ENCODE assay signal across 11 cellular contexts in the genomic region with DNA sequence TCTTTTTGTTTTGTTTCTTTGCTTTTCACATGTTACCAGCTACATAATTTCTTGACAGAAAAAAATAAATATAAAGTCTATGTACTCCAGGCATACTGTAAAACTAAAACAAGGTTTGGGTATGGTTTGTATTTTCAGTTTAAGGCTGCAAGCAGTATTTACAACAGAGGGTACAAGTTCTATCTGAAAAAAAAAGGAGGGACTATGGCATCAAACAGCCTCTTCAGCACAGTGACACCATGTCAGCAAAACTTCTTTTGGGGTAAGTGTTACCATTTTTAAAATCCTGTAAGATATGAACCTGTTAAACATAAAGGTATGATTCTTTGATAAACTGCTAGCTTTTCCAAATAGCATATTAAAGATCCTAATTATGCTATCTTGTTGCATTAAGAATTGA. TPM values are rescaled to one million over a fixed set of nuclear protein-coding genes. Genes with fewer than 3 reads are reported as not detected.
A peak's percentile ranks its signal among the peaks of the same experiment; 100 is the strongest.
DNase-seq lines count a peak whose midpoint lies in the region; ATAC-seq lines count a peak whose summit lies in the region.
"Had no signal": no experiment of that assay in that cellular context is flagged by ENCODE, and none has a peak within 500 bp of the region (broad histone marks: within the 10 kb centered on the region; RNA-seq: fewer than 3 reads in every experiment).

No MANE protein-coding gene starts in this region.

- H3K4me1 ChIP-seq in neuronal stem cell (ENCODE audit: control insufficient read depth in 2 of 2, insufficient read depth in 1 of 2, low read depth in 1 of 2, low read length in 2 of 2) = peaks cover 5 to 13% of the 10 kb centered on the region in 2 donors
- H3K4me1 ChIP-seq: Peyer's patch had no signal

- peak overlapping the region; percentile 70 for H3K4me3 Mint-ChIP-seq in T-helper 2 cell treated with Interferon-gamma antibody and Interleukin-4, amounts not matched to agents 5 μg/mL and 100 μg/mL, for 36 hours
- peak overlapping the region; percentile 27 to 37 for H3K4me3 Mint-ChIP-seq in effector memory CD8-positive, alpha-beta T cell
- H3K4me3 Mint-ChIP-seq: activated B cell treated with CpG ODN at 0.5 μM for 24 hours had no signal

- no peak overlapping the region for H2BK120ac ChIP-seq in neuronal stem cell (ENCODE audit: low read depth, low read length)

- H2BK12ac ChIP-seq in neuronal stem cell (ENCODE audit: low read length) = no peak overlapping the region

- H3K27ac ChIP-seq in KOPT-K1 (ENCODE audit: low read depth, low read length, poor library complexity, severe bottlenecking) (peak overlapping the region; percentile 72), neuronal stem cell (replicated peaks; ENCODE audit: low read length) (no peak overlapping the region)
- H3K27ac ChIP-seq: Peyer's patch had no signal

- no peak overlapping the region for H2BK15ac ChIP-seq in neuronal stem cell (ENCODE audit: low read length)

- H2AK5ac ChIP-seq in neuronal stem cell (ENCODE audit: low read depth, low read length) = no peak overlapping the region

- H3K4ac ChIP-seq in neuronal stem cell (ENCODE audit: low read length) = no peak overlapping the region

- H3K9me3 Mint-ChIP-seq in T-helper 2 cell treated with Interferon-gamma antibody and Interleukin-4, amounts not matched to agents 5 μg/mL and 100 μg/mL, for 36 hours = no peaks in the 10 kb centered on the region
- H3K9me3 Mint-ChIP-seq in effector memory CD8-positive, alpha-beta T cell = no peaks in the 10 kb centered on the region
- H3K9me3 Mint-ChIP-seq: activated B cell treated with CpG ODN at 0.5 μM for 24 hours had no signal

- no peak overlapping the region for H2BK5ac ChIP-seq in neuronal stem cell (ENCODE audit: low read length)

- no peak overlapping the region for H3K14ac ChIP-seq in neuronal stem cell (ENCODE audit: low read length)

- H3K79me1 ChIP-seq in neuronal stem cell (ENCODE audit: low read depth, low read length) = no peaks in the 10 kb centered on the region

- H3K18ac ChIP-seq in neuronal stem cell (ENCODE audit: low read length) = no peak overlapping the region

- no peak overlapping the region for H3K4me2 ChIP-seq in neuronal stem cell (ENCODE audit: insufficient read depth, low read length, poor library complexity, severe bottlenecking)

- H3K27me3 ChIP-seq in neuronal stem cell (ENCODE audit: control insufficient read depth in 3 of 3, insufficient read depth in 3 of 3, low read depth in 1 of 3, low read length in 3 of 3) = no peaks in the 10 kb centered on the region
- H3K27me3 ChIP-seq: Peyer's patch had no signal

- peak overlapping the region; percentile 67 for H3K27ac Mint-ChIP-seq in T-helper 2 cell treated with Interferon-gamma antibody and Interleukin-4, amounts not matched to agents 5 μg/mL and 100 μg/mL, for 36 hours
- H3K27ac Mint-ChIP-seq in effector memory CD8-positive, alpha-beta T cell = peak overlapping the region in 1 of 2 donors; percentile 44
- H3K27ac Mint-ChIP-seq: activated B cell treated with CpG ODN at 0.5 μM for 24 hours had no signal

- no peak overlapping the region for H4K91ac ChIP-seq in neuronal stem cell (ENCODE audit: low read depth, low read length, poor library complexity)

- peaks cover 3% of the 10 kb centered on the region for H3K36me3 Mint-ChIP-seq in T-helper 2 cell treated with Interferon-gamma antibody and Interleukin-4, amounts not matched to agents 5 μg/mL and 100 μg/mL, for 36 hours (ENCODE audit: low read depth)
- no peaks in the 10 kb centered on the region for H3K36me3 Mint-ChIP-seq in effector memory CD8-positive, alpha-beta T cell (ENCODE audit: insufficient read depth)

- peak overlapping the region in 1 of 2 donors; percentile 49 for H3K4me3 ChIP-seq in neuronal stem cell (ENCODE audit: low read length in 2 of 2)
- H3K4me3 ChIP-seq: Peyer's patch had no signal

- H4K8ac ChIP-seq in neuronal stem cell (ENCODE audit: low read depth, low read length) = no peak overlapping the region

- H3K9ac ChIP-seq in neuronal stem cell (ENCODE audit: low read depth, low read length, poor library complexity) = no peak overlapping the region

- H3K27me3 Mint-ChIP-seq in T-helper 2 cell treated with Interferon-gamma antibody and Interleukin-4, amounts not matched to agents 5 μg/mL and 100 μg/mL, for 36 hours (ENCODE audit: low read depth) = no peaks in the 10 kb centered on the region
- H3K27me3 Mint-ChIP-seq in effector memory CD8-positive, alpha-beta T cell = no peaks in the 10 kb centered on the region
- H3K27me3 Mint-ChIP-seq: activated B cell treated with CpG ODN at 0.5 μM for 24 hours had no signal

- no peak for DNase-seq in T-helper 2 cell treated with Interferon-gamma antibody and Interleukin-4, amounts not matched to agents 5 μg/mL and 100 μg/mL, for 36 hours (ENCODE audit: low spot score)
- DNase-seq in T-helper 2 cell = no peak
- DNase-seq in effector memory CD8-positive, alpha-beta T cell = no peak
- no peak for DNase-seq in neuronal stem cell (ENCODE audit: low spot score)
- no peak for DNase-seq in RPMI8226
- DNase-seq: activated B cell treated with CpG ODN at 0.5 μM for 24 hours, MM.1S, Peyer's patch had no signal

- H3K23ac ChIP-seq in neuronal stem cell (ENCODE audit: low read depth, low read length, poor library complexity) = no peak overlapping the region

- H3K9me3 ChIP-seq in KOPT-K1 (ENCODE audit: insufficient read depth, low read length, poor library complexity, severe bottlenecking) (no peaks in the 10 kb centered on the region), neuronal stem cell (replicated peaks in 1 of 2; ENCODE audit: control insufficient read depth in 2 of 2, insufficient read depth in 1 of 2, low read depth in 1 of 2, low read length in 2 of 2) (no peaks in the 10 kb centered on the region)
- H3K9me3 ChIP-seq: Peyer's patch had no signal

- ATAC-seq in effector memory CD8-positive, alpha-beta T cell (replicated peaks) = no peak
- ATAC-seq in HG03025 (IDR thresholded peaks at IDR 0.05; ENCODE audit: low FRiP score, unreplicated experiment) (no peak), GM21526 (IDR thresholded peaks at IDR 0.05; ENCODE audit: low FRiP score, unreplicated experiment) (no peak)

- H3K36me3 ChIP-seq in KOPT-K1 (ENCODE audit: insufficient read depth, low read length) = peaks cover 8% of the 10 kb centered on the region; the same call in 1 of the 2 replicates
- peaks cover 0 to 33% of the 10 kb centered on the region in 2 donors for H3K36me3 ChIP-seq in neuronal stem cell (replicated peaks in 1 of 2; ENCODE audit: control insufficient read depth in 2 of 2, insufficient read depth in 2 of 2, low read length in 2 of 2)
- H3K36me3 ChIP-seq: Peyer's patch had no signal

- H3K4me1 Mint-ChIP-seq in T-helper 2 cell treated with Interferon-gamma antibody and Interleukin-4, amounts not matched to agents 5 μg/mL and 100 μg/mL, for 36 hours (ENCODE audit: low read depth) = peaks cover 41% of the 10 kb centered on the region
- H3K4me1 Mint-ChIP-seq in effector memory CD8-positive, alpha-beta T cell (ENCODE audit: low read depth in 2 of 2) = peaks cover 5 to 12% of the 10 kb centered on the region in 2 donors

- H2AFZ ChIP-seq in neuronal stem cell (ENCODE audit: low read length) = peak overlapping the region; percentile 77

RNA-seq across cellular contexts. Expression of a gene that starts 0.4 kb away (rescaled TPM):
- polyA plus RNA-seq in neuronal stem cell (2013, experiment 1 of 2) = 0.53 TPM
- 0.43 TPM for polyA plus RNA-seq in neuronal stem cell (2013, experiment 2 of 2)

RNA-seq across cellular contexts. Expression of a gene that starts 49.2 kb away (rescaled TPM):
- polyA plus RNA-seq in neuronal stem cell (2013, experiment 1 of 2) = 29.0 TPM
- polyA plus RNA-seq in neuronal stem cell (2013, experiment 2 of 2) = 29.2 TPM
